ENCODE assay signal across 29 cellular contexts in the genomic region with DNA sequence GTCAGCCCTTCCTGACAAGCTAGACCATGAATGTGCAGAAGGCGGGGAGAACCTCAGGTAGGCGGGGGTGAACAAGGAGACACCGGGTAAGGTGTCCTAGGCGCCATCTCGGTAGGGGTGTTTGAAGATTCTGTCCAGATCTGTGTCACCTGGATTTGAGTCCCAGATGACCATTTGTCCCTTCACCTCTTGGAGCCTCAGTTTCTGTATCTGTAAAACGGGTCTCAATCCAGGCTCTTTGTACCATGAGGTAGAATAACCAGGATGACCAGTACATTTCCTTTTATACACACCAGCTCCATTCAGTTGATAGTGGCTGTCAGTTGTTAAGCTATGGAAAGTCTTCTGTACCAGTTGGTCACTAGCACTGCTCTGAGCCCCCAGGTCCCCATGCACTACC.
"Had no signal": no experiment of that assay in that cellular context is flagged by ENCODE, and none has a peak within 500 bp of the region (broad histone marks: within the 10 kb centered on the region; RNA-seq: fewer than 3 reads in every experiment).

No MANE protein-coding gene starts in this region.

- FAIRE-seq: urothelium cell line had no signal

- H3K27ac ChIP-seq: stomach, suprapubic skin, testis, thoracic aorta, thyroid gland, tibial artery, tibial nerve, transverse colon, upper lobe of left lung, upper lobe of right lung, uterus, vagina had no signal

- H3K27me3 ChIP-seq: stomach, suprapubic skin, testis, thyroid gland, tibial artery, tibial nerve, transverse colon, upper lobe of left lung, upper lobe of right lung, uterus, vagina had no signal

- H3K4me1 ChIP-seq: stomach, suprapubic skin, thyroid gland, tibial artery, tibial nerve, transverse colon, upper lobe of left lung, upper lobe of right lung, uterus, vagina had no signal

- H3K9me3 ChIP-seq: stomach, suprapubic skin, testis, thoracic aorta, thyroid gland, tibial artery, tibial nerve, transverse colon, upper lobe of left lung, upper lobe of right lung, uterus, vagina had no signal

- DNase-seq: stimulated activated CD4-positive, alpha-beta T cell treated with anti-CD3 and anti-CD28 coated beads, Interleukin-2, amount 100 ng/mL, for 48 hours; stimulated activated CD4-positive, alpha-beta T cell treated with anti-CD3 and anti-CD28 coated beads, Interleukin-4, amount 100 ng/mL, for 1 hour; stimulated activated CD4-positive, alpha-beta T cell treated with anti-CD3 and anti-CD28 coated beads, Interleukin-4, amount 100 ng/mL, for 24 hours; stimulated activated CD4-positive, alpha-beta T cell treated with anti-CD3 and anti-CD28 coated beads, Interleukin-4, amount 100 ng/mL, for 4 hours; stimulated activated CD8-positive, alpha-beta memory T cell treated with anti-CD3 and anti-CD28 coated beads, Interleukin-4, amount 100 ng/mL, for 48 hours; stimulated activated naive B cell treated with anti-CD40 and anti-IgM and Interleukin-4, amounts not matched to agents 10 μg/mL and 1 μg/mL and 100 μg/mL, for 72 hours; stimulated activated naive CD4-positive, alpha-beta T cell; stimulated activated naive CD4-positive, alpha-beta T cell treated with Interleukin-2 at 50 U/mL for 16 hours; stimulated activated naive CD8-positive, alpha-beta T cell treated with anti-CD3 and anti-CD28 coated beads, Interleukin-15, amount 100 ng/mL, for 72 hours; stimulated activated naive CD8-positive, alpha-beta T cell treated with anti-CD3 and anti-CD28 coated beads, Interleukin-15, Interleukin-2, amounts not matched to agents 100 U/mL and 50 U/mL, for 24 hours; stomach; substantia nigra; testis; thyroid gland; tibial artery; transverse colon; trophoblast cell; upper lobe of left lung; upper lobe of right lung; uterus had no signal

- H3K27ac Mint-ChIP-seq: stimulated activated effector memory CD8-positive, alpha-beta T cell treated with anti-CD3 and anti-CD28 coated beads, Interleukin-12 subunit alpha, Interleukin-12 subunit beta, amount 100 ng/mL, for 72 hours; stimulated activated memory B cell treated with anti-CD40 and anti-IgM and Interleukin-4, amounts not matched to agents 10 μg/mL and 1 μg/mL and 100 μg/mL, for 72 hours; stimulated activated naive B cell treated with anti-CD40 and anti-IgM and Interleukin-4, amounts not matched to agents 10 μg/mL and 1 μg/mL and 100 μg/mL, for 72 hours; stimulated activated naive CD8-positive, alpha-beta T cell treated with anti-CD3 and anti-CD28 coated beads, Interleukin-15, Interleukin-2, amounts not matched to agents 100 ng/mL and 50 ng/mL, for 24 hours; type B pancreatic cell had no signal

- H3K4me3 ChIP-seq: stomach, suprapubic skin, testis, thoracic aorta, thyroid gland, tibial artery, tibial nerve, transverse colon, upper lobe of left lung, upper lobe of right lung, uterus, vagina had no signal

- H3K27me3 Mint-ChIP-seq: stimulated activated memory B cell treated with anti-CD40 and anti-IgM and Interleukin-4, amounts not matched to agents 10 μg/mL and 1 μg/mL and 100 μg/mL, for 72 hours; stimulated activated naive B cell treated with anti-CD40 and anti-IgM and Interleukin-4, amounts not matched to agents 10 μg/mL and 1 μg/mL and 100 μg/mL, for 72 hours; stimulated activated naive CD8-positive, alpha-beta T cell treated with anti-CD3 and anti-CD28 coated beads, Interleukin-15, amount 100 ng/mL, for 72 hours; stimulated activated naive CD8-positive, alpha-beta T cell treated with anti-CD3 and anti-CD28 coated beads, Interleukin-15, Interleukin-2, amounts not matched to agents 100 ng/mL and 50 ng/mL, for 24 hours; type B pancreatic cell had no signal

- H3K9me3 Mint-ChIP-seq: stimulated activated effector memory CD8-positive, alpha-beta T cell treated with anti-CD3 and anti-CD28 coated beads, Interleukin-12 subunit alpha, Interleukin-12 subunit beta, amount 100 ng/mL, for 72 hours; stimulated activated memory B cell treated with anti-CD40 and anti-IgM and Interleukin-4, amounts not matched to agents 10 μg/mL and 1 μg/mL and 100 μg/mL, for 72 hours; stimulated activated naive B cell treated with anti-CD40 and anti-IgM and Interleukin-4, amounts not matched to agents 10 μg/mL and 1 μg/mL and 100 μg/mL, for 72 hours; stimulated activated naive CD8-positive, alpha-beta T cell treated with anti-CD3 and anti-CD28 coated beads, Interleukin-15, amount 100 ng/mL, for 72 hours; stimulated activated naive CD8-positive, alpha-beta T cell treated with anti-CD3 and anti-CD28 coated beads, Interleukin-15, Interleukin-2, amounts not matched to agents 100 ng/mL and 50 ng/mL, for 24 hours; type B pancreatic cell had no signal

- H3K36me3 ChIP-seq: uterus had no signal

- H3K4me1 Mint-ChIP-seq: stimulated activated effector memory CD8-positive, alpha-beta T cell treated with anti-CD3 and anti-CD28 coated beads, Interleukin-12 subunit alpha, Interleukin-12 subunit beta, amount 100 ng/mL, for 72 hours; stimulated activated naive CD8-positive, alpha-beta T cell treated with anti-CD3 and anti-CD28 coated beads, Interleukin-15, amount 100 ng/mL, for 72 hours had no signal

- H3K4me3 Mint-ChIP-seq: stimulated activated effector memory CD8-positive, alpha-beta T cell treated with anti-CD3 and anti-CD28 coated beads, Interleukin-12 subunit alpha, Interleukin-12 subunit beta, amount 100 ng/mL, for 72 hours; stimulated activated memory B cell treated with anti-CD40 and anti-IgM and Interleukin-4, amounts not matched to agents 10 μg/mL and 1 μg/mL and 100 μg/mL, for 72 hours; stimulated activated naive B cell treated with anti-CD40 and anti-IgM and Interleukin-4, amounts not matched to agents 10 μg/mL and 1 μg/mL and 100 μg/mL, for 72 hours; stimulated activated naive CD8-positive, alpha-beta T cell treated with anti-CD3 and anti-CD28 coated beads, Interleukin-15, amount 100 ng/mL, for 72 hours; stimulated activated naive CD8-positive, alpha-beta T cell treated with anti-CD3 and anti-CD28 coated beads, Interleukin-15, Interleukin-2, amounts not matched to agents 100 ng/mL and 50 ng/mL, for 24 hours; type B pancreatic cell had no signal

- ATAC-seq: stimulated activated effector memory CD8-positive, alpha-beta T cell treated with anti-CD3 and anti-CD28 coated beads, Interleukin-12 subunit alpha, Interleukin-12 subunit beta, amount 100 ng/mL, for 72 hours; stimulated activated memory B cell treated with anti-CD40 and anti-IgM and Interleukin-4, amounts not matched to agents 10 μg/mL and 1 μg/mL and 100 μg/mL, for 72 hours; stimulated activated naive B cell treated with anti-CD40 and anti-IgM and Interleukin-4, amounts not matched to agents 10 μg/mL and 1 μg/mL and 100 μg/mL, for 72 hours; stimulated activated naive CD8-positive, alpha-beta T cell treated with anti-CD3 and anti-CD28 coated beads, Interleukin-15, amount 100 ng/mL, for 72 hours; stimulated activated naive CD8-positive, alpha-beta T cell treated with anti-CD3 and anti-CD28 coated beads, Interleukin-15, Interleukin-2, amounts not matched to agents 100 U/mL and 50 U/mL, for 24 hours; upper lobe of right lung had no signal
